In the genomic region with DNA sequence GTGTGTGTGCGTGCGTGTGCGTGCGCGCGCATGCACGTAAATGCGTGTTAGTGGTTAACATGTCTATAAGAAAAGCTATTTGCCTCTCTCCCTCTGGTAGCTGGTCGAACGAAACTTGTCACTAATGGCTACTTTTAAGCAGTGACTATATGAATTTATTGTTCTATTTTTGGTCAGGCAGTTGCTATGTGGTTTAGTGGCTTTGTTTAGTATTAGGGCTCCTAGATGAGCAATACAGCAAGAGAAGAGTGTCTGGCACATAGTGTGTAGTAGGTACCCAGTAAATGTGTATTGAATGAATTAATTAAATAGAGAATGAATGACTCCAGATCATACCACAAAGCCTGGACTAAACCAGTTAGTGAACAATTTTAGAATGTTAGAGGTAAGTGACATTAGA, we compare ENCODE assay signal across 24 cellular contexts.
"Had no signal": no experiment of that assay in that cellular context is flagged by ENCODE, and none has a peak within 500 bp of the region (broad histone marks: within the 10 kb centered on the region; RNA-seq: fewer than 3 reads in every experiment).

No MANE protein-coding gene starts in this region.

- H3K4me2 ChIP-seq: hepatocyte had no signal

- H3K9me3 ChIP-seq: esophagus muscularis mucosa, gastroesophageal sphincter, heart left ventricle, mucosa of descending colon, prostate gland, right atrium auricular region, testis, tibial artery had no signal

- DNase-seq: dermis blood vessel endothelial cell; effector memory CD4-positive, alpha-beta T cell; foreskin keratinocyte; heart left ventricle; kidney; mesenchymal stem cell; mucosa of descending colon; naive thymus-derived CD8-positive, alpha-beta T cell; nephron progenitor cell; nucleus accumbens; stimulated activated CD4-positive, alpha-beta T cell treated with anti-CD3 and anti-CD28 coated beads, Interleukin-2, amount 100 ng/mL, for 24 hours; stimulated activated CD4-positive, alpha-beta T cell treated with anti-CD3 and anti-CD28 coated beads, Interleukin-4, amount 100 ng/mL, for 24 hours; stimulated activated naive CD8-positive, alpha-beta T cell treated with anti-CD3 and anti-CD28 coated beads, Interleukin-15, Interleukin-2, amounts not matched to agents 100 U/mL and 50 U/mL, for 24 hours; substantia nigra; testis; tibial artery had no signal

- H3K36me3 ChIP-seq: esophagus muscularis mucosa, gastroesophageal sphincter, heart left ventricle, prostate gland, right atrium auricular region, tibial artery had no signal

- H3K27ac ChIP-seq: coronary artery, esophagus muscularis mucosa, foreskin keratinocyte, gastroesophageal sphincter, heart left ventricle, hepatocyte, prostate gland, right atrium auricular region, testis, tibial artery had no signal

- H3K27me3 ChIP-seq: esophagus muscularis mucosa, gastroesophageal sphincter, heart left ventricle, hepatocyte, right atrium auricular region, testis, tibial artery had no signal

- FAIRE-seq: endothelial cell of umbilical vein, kidney, urothelium cell line had no signal

- H2AFZ ChIP-seq: hepatocyte had no signal

- H3K4me3 ChIP-seq: coronary artery, esophagus muscularis mucosa, gastroesophageal sphincter, heart left ventricle, hepatocyte, mucosa of descending colon, prostate gland, right atrium auricular region, testis, tibial artery had no signal

- H3K4me1 ChIP-seq: foreskin keratinocyte, prostate gland, testis had no signal

- H3K79me2 ChIP-seq: hepatocyte had no signal
